ENCODE assay signal across 7 cellular contexts in the genomic region with DNA sequence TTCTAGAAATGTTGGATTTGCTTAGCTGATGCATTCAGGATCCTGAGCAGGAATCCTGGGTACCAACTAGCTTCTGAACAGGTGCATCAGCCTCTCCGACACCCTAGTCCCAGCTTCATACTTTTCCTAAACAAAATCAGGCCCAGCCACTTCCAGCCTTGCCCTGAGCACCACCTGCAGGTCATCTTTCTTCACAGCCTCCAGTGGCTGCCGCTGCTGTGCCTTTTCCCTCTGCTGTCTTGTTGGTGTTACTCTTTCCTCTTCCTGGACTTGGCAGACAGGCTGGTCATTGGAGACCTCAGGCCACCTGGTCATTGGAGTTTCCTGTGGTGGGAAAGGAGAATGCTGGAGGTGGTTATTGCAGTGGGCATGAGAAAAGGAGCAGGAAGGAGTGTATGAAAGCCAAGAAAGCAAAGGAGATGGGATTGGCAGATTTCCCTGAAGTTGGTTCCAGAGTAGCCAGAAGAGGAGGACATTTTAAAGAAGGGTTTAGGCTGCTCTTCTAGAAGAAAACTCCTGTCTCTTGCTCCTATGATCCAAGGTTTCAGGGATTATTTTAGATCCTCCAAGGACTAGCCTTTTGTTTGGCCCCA. TPM values are rescaled to one million over a fixed set of nuclear protein-coding genes. Genes with fewer than 3 reads are reported as not detected.
DNase-seq lines count a peak whose midpoint lies in the region; ATAC-seq, FAIRE-seq and TF ChIP-seq lines count a peak whose summit lies in the region.

No MANE protein-coding gene starts in this region.

- H3K9me3 ChIP-seq in Karpas-422 (ENCODE audit: low read length) (no peaks in the 10 kb centered on the region), cardiac muscle cell (ENCODE audit: low read depth) (no peaks in the 10 kb centered on the region), small intestine (ENCODE audit: control insufficient read depth, low read depth) (no peaks in the 10 kb centered on the region)

- H3K4me2 ChIP-seq in Karpas-422 (ENCODE audit: low read depth, low read length, poor library complexity, severe bottlenecking), result no peak overlapping the region

- no peak overlapping the region for H3K27ac ChIP-seq in Karpas-422 (ENCODE audit: low read length)
- peak overlapping the region; percentile 8 for H3K27ac ChIP-seq in cardiac muscle cell
- no peak overlapping the region for H3K27ac ChIP-seq in small intestine (ENCODE audit: low read depth in 1 of 2, low read length in 1 of 2)

- FAIRE-seq in small intestine (lab: Jason Lieb, UNC), result no peak

- no peaks in the 10 kb centered on the region for H3K79me2 ChIP-seq in Karpas-422 (ENCODE audit: low read length)

- H3K4me3 ChIP-seq in Karpas-422 (ENCODE audit: low read length) (no peak overlapping the region), WI38 (ENCODE audit: low read depth, low read length) (no peak overlapping the region), cardiac muscle cell (no peak overlapping the region), small intestine (ENCODE audit: low read depth in 1 of 2, low read length in 2 of 2) (no peak overlapping the region)

- no peak overlapping the region for H2AFZ ChIP-seq in Karpas-422 (ENCODE audit: low read length)

- H3K9me2 ChIP-seq in Karpas-422 (replicated peaks; ENCODE audit: insufficient read depth, low read length), result no peaks in the 10 kb centered on the region

- ATAC-seq in GM18511 (IDR thresholded peaks at IDR 0.05; ENCODE audit: unreplicated experiment), result no peak

- peaks cover 4% of the 10 kb centered on the region for H3K4me1 ChIP-seq in Karpas-422 (ENCODE audit: low read length)
- peaks cover 15% of the 10 kb centered on the region for H3K4me1 ChIP-seq in cardiac muscle cell (ENCODE audit: low read depth)
- no peaks in the 10 kb centered on the region for H3K4me1 ChIP-seq in small intestine (ENCODE audit: control insufficient read depth in 2 of 2, insufficient read depth in 1 of 2, low read depth in 1 of 2, low read length in 1 of 2)

- H3K9ac ChIP-seq in Karpas-422 (ENCODE audit: low read length), result no peak overlapping the region

- peak; percentile 37 for DNase-seq in EL
- DNase-seq in Karpas-422, result peak; percentile 51
- DNase-seq in cardiac muscle cell (ENCODE audit: low read depth in 1 of 2, low spot score in 1 of 2), result peak; percentile 66 to 80
- DNase-seq in small intestine, result peak; percentile 33
- no peak for DNase-seq in NOMO-1 (lab: John Stamatoyannopoulos, UW; ENCODE audit: unreplicated experiment in 2 of 2)

- 60 to 81% (median 74%) methylated on average over 2 of the region's 2 CpGs for WGBS in small intestine, 3 donors

- TF ChIP-seq CTCF in WI38 (IDR thresholded peaks at IDR 0.05; ENCODE audit: low read depth, low read length), result peak; percentile 58
- TF ChIP-seq CTCF in cardiac muscle cell (IDR thresholded peaks at IDR 0.05; ENCODE audit: low read depth, low read length), result peak; percentile 64

- H3K27me3 ChIP-seq in Karpas-422 (ENCODE audit: low read length) (no peaks in the 10 kb centered on the region), cardiac muscle cell (no peaks in the 10 kb centered on the region), small intestine (ENCODE audit: control insufficient read depth in 2 of 2, insufficient read depth in 2 of 2, low read length in 2 of 2) (no peaks in the 10 kb centered on the region)

- no peaks in the 10 kb centered on the region for H4K20me1 ChIP-seq in Karpas-422 (ENCODE audit: insufficient read depth, low read depth, low read length)

- H3K36me3 ChIP-seq in Karpas-422 (ENCODE audit: insufficient read depth, low read length) (no peaks in the 10 kb centered on the region), cardiac muscle cell (peaks cover 6% of the 10 kb centered on the region), small intestine (ENCODE audit: control insufficient read depth in 2 of 2, insufficient read depth in 2 of 2, low read length in 2 of 2) (peaks cover 5 to 10% of the 10 kb centered on the region in 2 donors)

RNA-seq across cellular contexts. Expression of a gene that starts 48.2 kb away (rescaled TPM):
- total RNA-seq in Karpas-422 (2014; rRNA removed; shearing (Covaris generic); ENCODE audit: low replicate concordance), result 3.1 and 7.4 TPM in 2 replicates
- total RNA-seq in cardiac muscle cell, result 21.5 and 29.8 TPM in 2 replicates
- polyA plus RNA-seq in cardiac muscle cell, result 10.6 and 10.8 TPM in 2 replicates
- polyA plus RNA-seq in small intestine, result 10 to 100 TPM; 13.5 to 16.5 (median 14.6) TPM

Comparison
In these comparisons a context has a peak if more than half of its experiments do, and no peak if none do; other contexts are left out.
1. DNase-seq: peak in EL (single experiment), Karpas-422 (single experiment), cardiac muscle cell (2 of 2) and small intestine (single experiment); none in NOMO-1 (0 of 2).